In the genomic region with DNA sequence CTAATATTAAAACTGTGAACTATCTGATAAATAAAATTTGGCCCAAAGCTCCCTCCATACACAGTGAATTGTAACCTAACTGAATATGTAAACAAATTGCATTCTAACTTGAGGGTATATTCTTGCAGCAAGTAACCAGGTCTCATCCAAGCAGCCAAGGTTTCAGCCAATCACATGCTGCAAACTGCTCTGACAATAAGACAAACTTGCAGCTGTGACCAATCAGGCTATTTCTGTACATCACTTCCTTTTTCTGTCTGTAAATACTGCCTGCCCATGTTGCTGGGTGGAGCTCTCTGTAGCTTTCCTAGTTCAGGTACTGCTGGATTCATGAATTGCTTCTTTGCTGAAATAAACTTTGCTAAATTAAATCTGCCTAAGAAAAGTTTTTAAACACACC, we compare ENCODE assay signal across 17 cellular contexts.
DNase-seq lines count a peak whose midpoint lies in the region; ATAC-seq and TF ChIP-seq lines count a peak whose summit lies in the region.
"Had no signal": no experiment of that assay in that cellular context is flagged by ENCODE, and none has a peak within 500 bp of the region (broad histone marks: within the 10 kb centered on the region; RNA-seq: fewer than 3 reads in every experiment).

No MANE protein-coding gene starts in this region.

- no peak for TF ChIP-seq EP300 in upper lobe of left lung (IDR thresholded peaks at IDR 0.05)

- H3K27ac ChIP-seq in upper lobe of left lung (no peak overlapping the region), heart right ventricle (no peak overlapping the region)

- no peak for TF ChIP-seq POLR2A in upper lobe of left lung (IDR thresholded peaks at IDR 0.05)

- TF ChIP-seq CTCF in epithelial cell of esophagus (IDR thresholded peaks at IDR 0.05; ENCODE audit: insufficient read depth, low read depth, low read length, missing control alignments) (no peak), upper lobe of left lung (IDR thresholded peaks at IDR 0.05) (no peak), heart right ventricle (IDR thresholded peaks at IDR 0.05) (no peak)

- no peaks in the 10 kb centered on the region for H3K4me1 ChIP-seq in upper lobe of left lung
- no peaks in the 10 kb centered on the region for H3K4me1 ChIP-seq in heart right ventricle

- in situ Hi-C loops in Caki2 (cut with HindIII; ENCODE audit: low pct_unique_long_range_greater_than_20kb, low sequenced_read_pairs): no loop called here

- DNase-seq in Caki2 (ENCODE audit: low read depth): peak; percentile 5
- DNase-seq in Jurkat, Clone E6-1 (ENCODE audit: low read depth, low spot score): peak; percentile 21
- peak; percentile 69 for DNase-seq in OCI-M1 (lab: John Stamatoyannopoulos, UW)
- peak; percentile 34 for DNase-seq in epithelial cell of esophagus (ENCODE audit: low read depth)
- no peak for DNase-seq in RPMI8226
- DNase-seq in upper lobe of left lung: no peak
- DNase-seq in heart right ventricle: no peak
- DNase-seq: Caco-2, GDM1, H7, IMR-90, NCI-H1436 treated with DMSO at 0.1 percent for 48 hours, NCI-H2029 treated with DMSO at 0.1 percent for 48 hours, NCI-H510A, NCI-H82, SIG-M5 had no signal

- H3K36me3 ChIP-seq in upper lobe of left lung: no peaks in the 10 kb centered on the region
- H3K36me3 ChIP-seq in heart right ventricle: no peaks in the 10 kb centered on the region

- ATAC-seq in GM19328 (IDR thresholded peaks at IDR 0.05; ENCODE audit: unreplicated experiment) (no peak), upper lobe of left lung (ENCODE audit: low FRiP score in 2 of 2) (no peak), heart right ventricle (no peak)

- no peaks in the 10 kb centered on the region for H3K9me3 ChIP-seq in upper lobe of left lung
- H3K9me3 ChIP-seq in heart right ventricle: no peaks in the 10 kb centered on the region
- H3K9me3 ChIP-seq: Caco-2 had no signal

- H3K4me3 ChIP-seq in Jurkat, Clone E6-1 (ENCODE audit: low read length): no peak overlapping the region
- H3K4me3 ChIP-seq in epithelial cell of esophagus (ENCODE audit: low read length): no peak overlapping the region
- H3K4me3 ChIP-seq in upper lobe of left lung: no peak overlapping the region
- no peak overlapping the region for H3K4me3 ChIP-seq in heart right ventricle

- intact Hi-C loops in heart right ventricle (cut with DNase I): no loop called here

- no peaks in the 10 kb centered on the region for H3K27me3 ChIP-seq in upper lobe of left lung
- H3K27me3 ChIP-seq in heart right ventricle: no peaks in the 10 kb centered on the region

Comparison
In these comparisons a context has a peak if more than half of its experiments do, and no peak if none do; other contexts are left out.
1. DNase-seq: peak in Caki2 (single experiment), Jurkat, Clone E6-1 (single experiment), OCI-M1 (single experiment) and epithelial cell of esophagus (single experiment); none in RPMI8226 (single experiment), upper lobe of left lung (0 of 2) and heart right ventricle (0 of 2).